8 cellular contexts compared by ENCODE assay signal in the genomic region with DNA sequence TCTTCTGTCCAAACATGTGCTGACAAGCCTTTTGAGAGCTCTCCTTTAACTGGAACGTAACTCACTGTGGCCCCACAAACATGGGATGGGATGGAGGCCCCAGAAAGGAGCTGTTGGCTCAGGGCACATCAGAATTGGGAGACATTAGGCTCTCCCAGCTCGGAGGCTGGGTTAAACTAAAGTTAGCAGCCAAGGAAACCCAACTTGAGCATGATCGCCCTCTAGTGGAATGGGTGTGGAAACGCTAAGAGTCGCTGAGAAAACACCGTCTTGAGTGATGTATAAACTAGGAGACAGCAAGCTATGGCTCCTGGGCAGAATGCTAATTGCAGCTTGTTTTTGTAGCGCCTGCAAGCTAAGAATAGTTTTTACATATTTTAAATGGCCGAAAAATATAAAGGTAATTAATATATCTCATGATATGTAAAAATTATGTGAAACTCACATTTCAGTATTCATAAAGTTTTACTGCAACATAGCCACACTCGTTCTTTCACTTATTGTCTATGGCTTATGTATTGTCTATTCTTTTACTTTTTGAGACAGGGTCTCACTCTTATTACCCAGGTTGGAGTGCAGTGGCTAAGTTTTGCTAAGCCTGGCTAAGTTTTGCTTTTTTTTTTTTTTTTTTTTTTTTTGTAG.
DNase-seq lines count a peak whose midpoint lies in the region; ATAC-seq, FAIRE-seq and TF ChIP-seq lines count a peak whose summit lies in the region.

No MANE protein-coding gene starts in this region.

- H2AFZ ChIP-seq in K562 (ENCODE audit: low read depth, low read length), result peak overlapping the region; percentile 67; the same call in 1 of the 2 replicates

- WGBS in K562 (ENCODE audit: insufficient coverage, low coverage, missing lambda C conversion rate), result under 1% methylated on average over 9 of the region's 9 CpGs
- WGBS in spleen, 5 donors, result 13 to 21% (median 15%) methylated on average over 9 of the region's 9 CpGs

- H3K4me3 ChIP-seq in K562 (no peak overlapping the region), spleen (no peak overlapping the region)

- TF ChIP-seq EP300 in K562 (IDR thresholded peaks at IDR 0.05; ENCODE audit: low read length), result no peak

- no peaks in the 10 kb centered on the region for H3K27me3 ChIP-seq in K562 (ENCODE audit: control insufficient read depth in 2 of 2, insufficient read depth in 2 of 2, low read length in 2 of 2)
- no peaks in the 10 kb centered on the region for H3K27me3 ChIP-seq in spleen (replicated peaks in 1 of 7)

- H3K9me3 ChIP-seq in K562 (replicated peaks; ENCODE audit: control insufficient read depth, insufficient read depth, low read depth, low read length) (no peaks in the 10 kb centered on the region), spleen (no peaks in the 10 kb centered on the region)

- H3K36me3 ChIP-seq in K562 (ENCODE audit: control insufficient read depth, insufficient read depth, low read length), result no peaks in the 10 kb centered on the region
- H3K36me3 ChIP-seq in spleen, result no peaks in the 10 kb centered on the region

- intact Hi-C loops in K562 (cut with micrococcal nuclease), result loop anchor here (2.0 kb wide), 1 partner anchor 71 kb away; no protein-coding TSS in a partner anchor
- intact Hi-C loops in spleen (cut with DNase I; ENCODE audit: low total_unique reads), result no loop called here

- peak; percentile 22 to 57; a peak in 2 of 4 replicates for TF ChIP-seq RAD21 in K562 (CRISPR knock-in tag; conservative IDR thresholded peaks at IDR 0.05 in 1 of 2, IDR thresholded peaks at IDR 0.05 in 1 of 2)

- TF ChIP-seq CTCF in K562 (IDR thresholded peaks at IDR 0.05 in 2 of 3, conservative IDR thresholded peaks at IDR 0.05 in 1 of 3; ENCODE audit: insufficient read depth in 2 of 3, low read depth in 1 of 3, low read length in 3 of 3), result peak; percentile 72 to 80 (median 75)
- peak in 10 of 11 experiments; percentile 56 to 81 (median 73) for TF ChIP-seq CTCF in spleen (IDR thresholded peaks at IDR 0.05 in 8 of 11, conservative IDR thresholded peaks at IDR 0.05 in 3 of 11)

- no peaks in the 10 kb centered on the region for H3K9me1 ChIP-seq in K562 (ENCODE audit: control insufficient read depth, insufficient read depth, low read length)

- DNase-seq in C1 segment of cervical spinal cord (lab: John Stamatoyannopoulos, UW), result peak in 11 of 14 donors; percentile 7 to 61 (median 39)
- DNase-seq in GM19240 (ENCODE audit: insufficient read length, low spot score), result peak; percentile 61
- DNase-seq in NCI-H1417 (lab: John Stamatoyannopoulos, UW), result peak; percentile 66 to 88 (median 87)
- DNase-seq in SKM-1 (lab: John Stamatoyannopoulos, UW; ENCODE audit: unreplicated experiment), result peak; percentile 75
- peak; percentile 51 to 77 (median 56) for DNase-seq in K562 (ENCODE audit: extremely low read depth in 1 of 4, low spot score in 3 of 4)
- peak; percentile 88 for DNase-seq in iPS-NIHi11 (ENCODE audit: low spot score)
- no peak for DNase-seq in spleen

- peak; percentile 90 for FAIRE-seq in K562 (lab: Jason Lieb, UNC)

- no TSS peak for BruUV-seq in K562 (replicated peaks; lab: Mats Ljungman, UMichigan)

- in situ Hi-C loops in K562 (cut with MboI), result loop anchor here (5.0 kb wide), 1 partner anchor 1959 kb away; no protein-coding TSS in a partner anchor

- peak; percentile 92 for ATAC-seq in K562
- ATAC-seq in GM21515 (IDR thresholded peaks at IDR 0.05; ENCODE audit: unreplicated experiment), result no peak

- CTCF ChIA-PET in K562 (lab: Yijun Ruan, JAX; ENCODE audit: low intra/inter-chr PET ratio), result no interaction called here

- TF ChIP-seq POLR2A in K562 (conservative IDR thresholded peaks at IDR 0.05) (no peak), spleen (IDR thresholded peaks at IDR 0.05) (no peak)

- no peaks in the 10 kb centered on the region for H3K79me2 ChIP-seq in K562 (ENCODE audit: control insufficient read depth, insufficient read depth, low read length)

- H3K27ac ChIP-seq in K562 (ENCODE audit: extremely low read depth, low read depth, low read length), result no peak overlapping the region
- H3K27ac ChIP-seq in spleen, result peak overlapping the region in 2 of 8 donors; percentile 8 to 25

- H3K9ac ChIP-seq in K562 (ENCODE audit: insufficient read depth in 1 of 2, low read depth in 2 of 2, low read length in 2 of 2), result no peak overlapping the region

- POLR2A ChIA-PET in K562 (lab: Yijun Ruan, JAX), result interaction anchor here (0.6 kb wide), 1 partner anchor 11 kb away, joined by 3 read pairs; no protein-coding TSS in a partner anchor

- H4K20me1 ChIP-seq in K562 (replicated peaks; ENCODE audit: control insufficient read depth, insufficient read depth, low read length), result no peaks in the 10 kb centered on the region

- no peak overlapping the region; the same call in none of the 2 replicates for H3K4me2 ChIP-seq in K562 (ENCODE audit: insufficient read depth, low read length)

- H3K4me1 ChIP-seq in K562 (replicated peaks in 1 of 2; ENCODE audit: control insufficient read depth in 2 of 2, insufficient read depth in 2 of 2, low read length in 2 of 2) (no peaks in the 10 kb centered on the region), spleen (peaks cover 0 to 25% (median 7%) of the 10 kb centered on the region in 6 donors)

TF ChIP-seq in K562, 482 proteins besides CTCF, POLR2A, EP300 and RAD21 (continues in another document):
- no peak for TF ChIP-seq TBP (optimal IDR thresholded peaks at IDR 0.05; ENCODE audit: low read depth, low read length)
- TF ChIP-seq ZKSCAN8 (CRISPR knock-in tag; IDR thresholded peaks at IDR 0.05), result no peak
- TF ChIP-seq, protein P1, sequence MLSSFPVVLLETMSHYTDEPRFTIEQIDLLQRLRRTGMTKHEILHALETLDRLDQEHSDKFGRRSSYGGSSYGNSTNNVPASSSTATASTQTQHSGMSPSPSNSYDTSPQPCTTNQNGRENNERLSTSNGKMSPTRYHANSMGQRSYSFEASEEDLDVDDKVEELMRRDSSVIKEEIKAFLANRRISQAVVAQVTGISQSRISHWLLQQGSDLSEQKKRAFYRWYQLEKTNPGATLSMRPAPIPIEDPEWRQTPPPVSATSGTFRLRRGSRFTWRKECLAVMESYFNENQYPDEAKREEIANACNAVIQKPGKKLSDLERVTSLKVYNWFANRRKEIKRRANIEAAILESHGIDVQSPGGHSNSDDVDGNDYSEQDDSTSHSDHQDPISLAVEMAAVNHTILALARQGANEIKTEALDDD (IDR thresholded peaks at IDR 0.05), result 0 out of 2 replicates have a peak, but pooled peaks have one; percentile 19
- peak; percentile 95 for TF ChIP-seq MTA1 (IDR thresholded peaks at IDR 0.05; ENCODE audit: borderline replicate concordance)
- TF ChIP-seq FOXK2 (conservative IDR thresholded peaks at IDR 0.05 in 1 of 2, IDR thresholded peaks at IDR 0.05 in 1 of 2; ENCODE audit: low read depth in 2 of 2), result 0 out of 4 replicates have a peak, but pooled peaks have one; percentile 17 to 27
- peak; percentile 78 for TF ChIP-seq ATF1 (CRISPR knock-in tag; IDR thresholded peaks at IDR 0.05)
- peak; percentile 91 for TF ChIP-seq ATF1 (tag; IDR thresholded peaks at IDR 0.05)
- TF ChIP-seq CREB1 (IDR thresholded peaks at IDR 0.05), result peak; percentile 96
- peak; percentile 89 for TF ChIP-seq CREB1 (CRISPR knock-in tag; IDR thresholded peaks at IDR 0.05)
- TF ChIP-seq, protein P2, sequence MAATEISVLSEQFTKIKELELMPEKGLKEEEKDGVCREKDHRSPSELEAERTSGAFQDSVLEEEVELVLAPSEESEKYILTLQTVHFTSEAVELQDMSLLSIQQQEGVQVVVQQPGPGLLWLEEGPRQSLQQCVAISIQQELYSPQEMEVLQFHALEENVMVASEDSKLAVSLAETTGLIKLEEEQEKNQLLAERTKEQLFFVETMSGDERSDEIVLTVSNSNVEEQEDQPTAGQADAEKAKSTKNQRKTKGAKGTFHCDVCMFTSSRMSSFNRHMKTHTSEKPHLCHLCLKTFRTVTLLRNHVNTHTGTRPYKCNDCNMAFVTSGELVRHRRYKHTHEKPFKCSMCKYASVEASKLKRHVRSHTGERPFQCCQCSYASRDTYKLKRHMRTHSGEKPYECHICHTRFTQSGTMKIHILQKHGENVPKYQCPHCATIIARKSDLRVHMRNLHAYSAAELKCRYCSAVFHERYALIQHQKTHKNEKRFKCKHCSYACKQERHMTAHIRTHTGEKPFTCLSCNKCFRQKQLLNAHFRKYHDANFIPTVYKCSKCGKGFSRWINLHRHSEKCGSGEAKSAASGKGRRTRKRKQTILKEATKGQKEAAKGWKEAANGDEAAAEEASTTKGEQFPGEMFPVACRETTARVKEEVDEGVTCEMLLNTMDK (IDR thresholded peaks at IDR 0.05; ENCODE audit: borderline replicate concordance, insufficient read depth, low read depth, low read length, poor library complexity, severe bottlenecking), result peak; percentile 15
- 0 out of 2 replicates have a peak, but pooled peaks have one; percentile 13 for TF ChIP-seq C11orf30 (IDR thresholded peaks at IDR 0.05; ENCODE audit: low read depth)
- TF ChIP-seq TBL1XR1 (IDR thresholded peaks at IDR 0.05; ENCODE audit: low read length in 2 of 2), result peak in 1 of 2 experiments; percentile 72; a peak in 1 of 4 replicates
- TF ChIP-seq ZNF263 (CRISPR knock-in tag; IDR thresholded peaks at IDR 0.05; ENCODE audit: borderline replicate concordance), result no peak
- no peak for TF ChIP-seq EGR1 (conservative IDR thresholded peaks at IDR 0.05)
- TF ChIP-seq SMC3 (conservative IDR thresholded peaks at IDR 0.05; ENCODE audit: insufficient read depth, low read depth, low read length), result 0 out of 2 replicates have a peak, but pooled peaks have one; percentile 30
- no peak for TF ChIP-seq NUFIP1 (IDR thresholded peaks at IDR 0.05; ENCODE audit: partially characterized antibody)
- peak; percentile 78 for TF ChIP-seq PHF20 (IDR thresholded peaks at IDR 0.05; ENCODE audit: partially characterized antibody)
- no peak for TF ChIP-seq FOXP1 (CRISPR knock-in tag; IDR thresholded peaks at IDR 0.05)
- TF ChIP-seq FUS (optimal IDR thresholded peaks at IDR 0.05; ENCODE audit: low read depth, low read length), result no peak
- peak in 1 of 3 experiments; percentile 45 for TF ChIP-seq YY1 (IDR thresholded peaks at IDR 0.05; ENCODE audit: borderline replicate concordance in 1 of 3, control insufficient read depth in 1 of 3, extremely low read depth in 1 of 3, insufficient read depth in 3 of 3, insufficient read length in 1 of 3, insufficient replicate concordance in 2 of 3, low read depth in 1 of 3, low read length in 2 of 3)
- TF ChIP-seq CREM (IDR thresholded peaks at IDR 0.05; ENCODE audit: low read depth), result peak; percentile 98
